In genomic region chr22:48592488-48592887, GRCh38 we compare ENCODE assay signal across 21 cellular contexts.
DNase-seq lines count a peak whose midpoint lies in the region; ATAC-seq, FAIRE-seq and TF ChIP-seq lines count a peak whose summit lies in the region.
"Had no signal": no experiment of that assay in that cellular context is flagged by ENCODE, and none has a peak within 500 bp of the region (broad histone marks: within the 10 kb centered on the region; RNA-seq: fewer than 3 reads in every experiment).

No MANE protein-coding gene starts in this region.

- peak overlapping the region; percentile 23; the same call in 1 of the 2 replicates for H3K4me2 ChIP-seq in BLaER1
- H3K4me2 ChIP-seq in H1 (ENCODE audit: insufficient read depth in 1 of 2, low read depth in 2 of 2, low read length in 2 of 2) = no peak overlapping the region

- no peak overlapping the region for H3K14ac ChIP-seq in H1 (ENCODE audit: insufficient read length)

- no peaks in the 10 kb centered on the region for H3K23me2 ChIP-seq in H1 (ENCODE audit: low read depth, low read length)

- H3K23ac ChIP-seq in H1 (ENCODE audit: insufficient read length) = no peak overlapping the region

- H4K91ac ChIP-seq in H1 (replicated peaks; ENCODE audit: insufficient read length, low read length) = no peak overlapping the region

- TF ChIP-seq RAD21 in H1 (IDR thresholded peaks at IDR 0.05 in 1 of 2, conservative IDR thresholded peaks at IDR 0.05 in 1 of 2; ENCODE audit: low read depth in 2 of 2, low read length in 2 of 2) = no peak

- H3K9ac ChIP-seq in BLaER1 = no peak overlapping the region
- H3K9ac ChIP-seq in H1 (replicated peaks in 1 of 4; ENCODE audit: extremely low read depth in 1 of 4, low read depth in 3 of 4, low read length in 3 of 4) = no peak overlapping the region

- H3K56ac ChIP-seq in H1 (replicated peaks; ENCODE audit: insufficient read length, low read depth, low read length) = no peak overlapping the region

- H4K8ac ChIP-seq in H1 (ENCODE audit: extremely low read depth, insufficient read depth, low read length) = peak overlapping the region; percentile 41; the same call in 1 of the 2 replicates

- no peak overlapping the region for H4K5ac ChIP-seq in H1 (ENCODE audit: insufficient read length, low read depth, low read length)

- H3K18ac ChIP-seq in H1 (ENCODE audit: extremely low read depth, low read length) = no peak overlapping the region; the same call in 1 of the 2 replicates

- FAIRE-seq in H1 (lab: Jason Lieb, UNC) = no peak
- FAIRE-seq: GM12891, GM18507 had no signal

- TF ChIP-seq EP300 in H1 (IDR thresholded peaks at IDR 0.05; ENCODE audit: borderline replicate concordance in 1 of 2, low read depth in 2 of 2, low read length in 2 of 2) (no peak), tibial nerve (IDR thresholded peaks at IDR 0.05) (no peak)

- H3K79me2 ChIP-seq in H1 (ENCODE audit: control insufficient read depth in 1 of 2, insufficient read depth in 2 of 2, low read length in 2 of 2) = 0 out of 4 replicates have a peak, but pooled peaks cover 0 to under 1% of the 10 kb centered on the region in 2 experiments

- H2BK120ac ChIP-seq in H1 (replicated peaks; ENCODE audit: low read depth, low read length) = no peak overlapping the region

- DNase-seq in M059J (ENCODE audit: low read depth) (peak; percentile 1), H1 (ENCODE audit: low read depth in 1 of 2, low spot score in 2 of 2) (no peak), tibial nerve (ENCODE audit: low spot score in 2 of 2) (no peak), DMS79 treated with DMSO at 0.1 percent for 48 hours (lab: John Stamatoyannopoulos, UW) (no peak), foreskin keratinocyte (no peak), NCI-H2196 (lab: John Stamatoyannopoulos, UW; ENCODE audit: unreplicated experiment) (no peak)
- DNase-seq: AML-193; BE2C; C1 segment of cervical spinal cord; Calu3; CD4-positive, alpha-beta memory T cell; COR-L47; DMS153; EL; GF-D8; GOT3; H7; HCEC 1CT had no signal

- 83% methylated on average over 5 of the region's 12 CpGs; no CpG with 5 or more reads in 1 of the 2 experiments for WGBS in H1 (ENCODE audit: extremely low coverage in 1 of 2, insufficient coverage in 1 of 2, insufficient read length in 1 of 2, insufficient replicate concordance in 2 of 2, low coverage in 1 of 2, low lambda C conversion rate in 2 of 2, missing lambda C conversion rate in 1 of 2), 2 experiments
- WGBS in tibial nerve, 2 donors = 55 to 59% methylated on average over 12 of the region's 12 CpGs

- POLR2A ChIA-PET in H1 (lab: Charles Lee; ENCODE audit: partially characterized antibody) = no interaction called here

- no peak for TF ChIP-seq POLR2A in H1 (IDR thresholded peaks at IDR 0.05; ENCODE audit: control extremely low read depth in 1 of 2, low read depth in 2 of 2, low read length in 2 of 2)
- TF ChIP-seq POLR2A in tibial nerve (IDR thresholded peaks at IDR 0.05) = no peak

- H2BK5ac ChIP-seq in H1 (ENCODE audit: low read depth, low read length) = no peak overlapping the region

- H2AFZ ChIP-seq in H1 (ENCODE audit: low read length) = no peak overlapping the region

- H3K4me3 ChIP-seq in BLaER1 (no peak overlapping the region), H1 (ENCODE audit: extremely low read depth in 1 of 4, insufficient read depth in 2 of 4, low read depth in 3 of 4, low read length in 4 of 4) (no peak overlapping the region), tibial nerve (no peak overlapping the region)

- H3K9me3 ChIP-seq in BLaER1 = no peaks in the 10 kb centered on the region
- no peaks in the 10 kb centered on the region for H3K9me3 ChIP-seq in H1 (ENCODE audit: insufficient read depth in 2 of 2, low read depth in 1 of 2, low read length in 1 of 2)
- no peaks in the 10 kb centered on the region for H3K9me3 ChIP-seq in tibial nerve

- peaks cover 20% of the 10 kb centered on the region; the same call in 1 of the 2 replicates for H3K27me3 ChIP-seq in BLaER1
- no peaks in the 10 kb centered on the region for H3K27me3 ChIP-seq in H1 (replicated peaks in 1 of 4; ENCODE audit: control insufficient read depth in 3 of 4, extremely low read depth in 1 of 4, insufficient read depth in 3 of 4, low read length in 3 of 4)
- no peaks in the 10 kb centered on the region for H3K27me3 ChIP-seq in tibial nerve
- no peaks in the 10 kb centered on the region for H3K27me3 ChIP-seq in foreskin keratinocyte
- H3K27me3 ChIP-seq: BE2C had no signal

- no peak overlapping the region for H3K4ac ChIP-seq in H1 (replicated peaks; ENCODE audit: insufficient read length, low read depth, low read length)

- CTCF ChIA-PET in H1 (lab: Charles Lee; ENCODE audit: partially characterized antibody) = interaction anchor here (0.6 to 0.7 kb wide), 2 partner anchors 191 to 725 kb away, joined by 3 read pairs; no protein-coding TSS in a partner anchor

- no peak for TF ChIP-seq CTCF in H1 (IDR thresholded peaks at IDR 0.05; ENCODE audit: control extremely low read depth in 1 of 3, insufficient read depth in 1 of 3, low read depth in 1 of 3, low read length in 3 of 3)
- no peak for TF ChIP-seq CTCF in tibial nerve (IDR thresholded peaks at IDR 0.05)
- no peak for TF ChIP-seq CTCF in foreskin keratinocyte (conservative IDR thresholded peaks at IDR 0.05)

- H2AK5ac ChIP-seq in H1 (ENCODE audit: low read depth, low read length) = no peak overlapping the region

- H3K4me1 ChIP-seq in BLaER1 = peaks cover 88% of the 10 kb centered on the region
- H3K4me1 ChIP-seq in H1 (replicated peaks in 1 of 4; ENCODE audit: control insufficient read depth in 3 of 4, insufficient read depth in 4 of 4, low read length in 3 of 4) = no peaks in the 10 kb centered on the region
- H3K4me1 ChIP-seq in tibial nerve = peaks cover 0 to 44% (median 10%) of the 10 kb centered on the region in 4 donors
- H3K4me1 ChIP-seq in foreskin keratinocyte = no peaks in the 10 kb centered on the region
- H3K4me1 ChIP-seq: BE2C had no signal

- no peak overlapping the region for H2BK20ac ChIP-seq in H1 (ENCODE audit: low read length)

- H2BK12ac ChIP-seq in H1 (ENCODE audit: low read depth, low read length) = no peak overlapping the region

- no peak overlapping the region for H2BK15ac ChIP-seq in H1 (ENCODE audit: low read length)

- H3K79me1 ChIP-seq in H1 (ENCODE audit: low read depth, low read length) = peaks cover 7% of the 10 kb centered on the region

- H3K36me3 ChIP-seq in BLaER1 (no peaks in the 10 kb centered on the region), H1 (ENCODE audit: control insufficient read depth in 2 of 4, insufficient read depth in 4 of 4, low read length in 3 of 4) (no peaks in the 10 kb centered on the region), tibial nerve (peaks cover 0 to 12% (median 0%) of the 10 kb centered on the region in 3 donors)
- H3K36me3 ChIP-seq: BE2C had no signal

- ATAC-seq in foreskin keratinocyte = no peak

- H4K20me1 ChIP-seq in BLaER1 = peaks cover 22% of the 10 kb centered on the region
- peaks cover 0 to 10% of the 10 kb centered on the region in 2 experiments for H4K20me1 ChIP-seq in H1 (replicated peaks in 1 of 2; ENCODE audit: control insufficient read depth in 1 of 2, insufficient read depth in 2 of 2, low read length in 2 of 2)

- no peak overlapping the region for H3K27ac ChIP-seq in BLaER1
- H3K27ac ChIP-seq in H1 (ENCODE audit: low read depth, low read length) = no peak overlapping the region
- H3K27ac ChIP-seq in tibial nerve = peak overlapping the region in 3 of 4 donors; percentile 31 to 78 (median 71)
- no peak overlapping the region for H3K27ac ChIP-seq in foreskin keratinocyte

TF ChIP-seq in H1, 55 proteins besides CTCF, POLR2A, EP300 and RAD21:
- TF ChIP-seq TBP (IDR thresholded peaks at IDR 0.05; ENCODE audit: low read depth, low read length) (no peak), TAF1 (IDR thresholded peaks at IDR 0.05; ENCODE audit: low read depth, low read length) (no peak), SRF (IDR thresholded peaks at IDR 0.05; ENCODE audit: low read depth, low read length) (no peak), TEAD4 (IDR thresholded peaks at IDR 0.05; ENCODE audit: low read depth, low read length) (no peak), PHF8 (conservative IDR thresholded peaks at IDR 0.05; ENCODE audit: low read depth, low read length) (no peak), KDM5A (IDR thresholded peaks at IDR 0.05; ENCODE audit: low read length) (no peak), BCL11A (IDR thresholded peaks at IDR 0.05; ENCODE audit: low read depth in 2 of 2, low read length in 2 of 2) (no peak), CHD1 (IDR thresholded peaks at IDR 0.05; ENCODE audit: low read depth, low read length) (no peak), SIX5 (IDR thresholded peaks at IDR 0.05; ENCODE audit: low read depth, low read length) (no peak)

Comparison
In these comparisons a context has a peak if more than half of its experiments do, and no peak if none do; other contexts are left out.
1. H3K27ac ChIP-seq: peak in tibial nerve (3 of 4); none in BLaER1 (single experiment), H1 (single experiment) and foreskin keratinocyte (single experiment).